20 cellular contexts compared by ENCODE assay signal in the genomic region with DNA sequence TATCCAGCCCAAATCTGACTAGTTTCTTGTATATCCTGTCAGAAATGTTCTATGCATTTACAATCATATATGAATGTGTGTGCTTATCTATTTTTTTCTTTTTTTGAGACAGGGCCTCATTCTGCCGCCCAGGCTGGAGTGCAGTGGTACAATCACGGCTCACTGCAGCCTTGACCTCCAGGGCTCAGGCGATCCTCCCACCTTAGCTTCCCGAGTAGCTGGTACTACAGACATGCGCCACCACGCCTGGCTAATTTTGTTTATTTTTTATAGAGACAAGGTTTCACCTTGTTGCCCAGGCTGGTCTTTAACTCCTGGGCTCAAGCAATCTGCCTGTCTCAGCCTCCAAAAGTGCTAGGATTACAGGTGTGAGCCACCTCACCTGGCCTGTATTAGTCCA. TPM values are rescaled to one million over a fixed set of nuclear protein-coding genes. Genes with fewer than 3 reads are reported as not detected.
DNase-seq lines count a peak whose midpoint lies in the region; ATAC-seq and TF ChIP-seq lines count a peak whose summit lies in the region.
"Had no signal": no experiment of that assay in that cellular context is flagged by ENCODE, and none has a peak within 500 bp of the region (broad histone marks: within the 10 kb centered on the region; RNA-seq: fewer than 3 reads in every experiment).

No MANE protein-coding gene starts in this region.

- peaks cover 51% of the 10 kb centered on the region for H3K4me1 Mint-ChIP-seq in T-helper 2 cell treated with Interferon-gamma antibody and Interleukin-4, amounts not matched to agents 5 μg/mL and 100 μg/mL, for 36 hours (ENCODE audit: low read depth)
- H3K4me1 Mint-ChIP-seq in stimulated activated naive CD8-positive, alpha-beta T cell treated with anti-CD3 and anti-CD28 coated beads, Interleukin-15, Interleukin-2, amounts not matched to agents 100 ng/mL and 50 ng/mL, for 24 hours (ENCODE audit: low read depth) = peaks cover 56% of the 10 kb centered on the region
- H3K4me1 Mint-ChIP-seq in memory B cell = peaks cover 69% of the 10 kb centered on the region

- intact Hi-C loops in upper lobe of right lung (cut with DNase I) = loop anchor here (5.0 kb wide), 1 partner anchor 63 kb away; no protein-coding TSS in a partner anchor

- DNase-seq in T-helper 2 cell treated with Interferon-gamma antibody and Interleukin-4, amounts not matched to agents 5 μg/mL and 100 μg/mL, for 36 hours (ENCODE audit: low spot score) = no peak
- DNase-seq in T-helper 2 cell = no peak
- DNase-seq in stimulated activated naive CD8-positive, alpha-beta T cell treated with anti-CD3 and anti-CD28 coated beads, Interleukin-15, Interleukin-2, amounts not matched to agents 100 U/mL and 50 U/mL, for 24 hours = no peak
- DNase-seq in memory B cell (ENCODE audit: low spot score in 2 of 2) = no peak
- DNase-seq in upper lobe of right lung = peak; percentile 20
- no peak for DNase-seq in GOT3 (lab: John Stamatoyannopoulos, UW)
- no peak for DNase-seq in MG63
- DNase-seq: 8988T, C1 segment of cervical spinal cord, DMS 273 treated with DMSO at 0.1 percent for 48 hours, EL, NCI-H1092, NCI-H1694, NCI-H2227 treated with DMSO at 0.1 percent for 48 hours, NCI-H524, Right ventricle myocardium superior had no signal

- H3K4me3 ChIP-seq in upper lobe of right lung (no peak overlapping the region), MG63 (no peak overlapping the region)

- no peaks in the 10 kb centered on the region for H3K27me3 ChIP-seq in upper lobe of right lung
- no peaks in the 10 kb centered on the region for H3K27me3 ChIP-seq in MG63

- H3K9me3 ChIP-seq in upper lobe of right lung (no peaks in the 10 kb centered on the region), MG63 (peaks cover 2% of the 10 kb centered on the region; the same call in 1 of the 2 replicates)

- H3K9me3 Mint-ChIP-seq in T-helper 2 cell treated with Interferon-gamma antibody and Interleukin-4, amounts not matched to agents 5 μg/mL and 100 μg/mL, for 36 hours = no peaks in the 10 kb centered on the region
- no peaks in the 10 kb centered on the region for H3K9me3 Mint-ChIP-seq in stimulated activated naive CD8-positive, alpha-beta T cell treated with anti-CD3 and anti-CD28 coated beads, Interleukin-15, Interleukin-2, amounts not matched to agents 100 ng/mL and 50 ng/mL, for 24 hours
- no peaks in the 10 kb centered on the region for H3K9me3 Mint-ChIP-seq in memory B cell

- peaks cover 8% of the 10 kb centered on the region for H3K4me1 ChIP-seq in upper lobe of right lung

- H3K4me3 Mint-ChIP-seq in T-helper 2 cell treated with Interferon-gamma antibody and Interleukin-4, amounts not matched to agents 5 μg/mL and 100 μg/mL, for 36 hours = no peak overlapping the region
- H3K4me3 Mint-ChIP-seq in stimulated activated naive CD8-positive, alpha-beta T cell treated with anti-CD3 and anti-CD28 coated beads, Interleukin-15, Interleukin-2, amounts not matched to agents 100 ng/mL and 50 ng/mL, for 24 hours = no peak overlapping the region
- H3K4me3 Mint-ChIP-seq in memory B cell = no peak overlapping the region

- no peak for ATAC-seq in stimulated activated naive CD8-positive, alpha-beta T cell treated with anti-CD3 and anti-CD28 coated beads, Interleukin-15, Interleukin-2, amounts not matched to agents 100 U/mL and 50 U/mL, for 24 hours
- ATAC-seq in memory B cell (ENCODE audit: low read depth) (no peak), upper lobe of right lung (no peak)

- H3K36me3 ChIP-seq in upper lobe of right lung (no peaks in the 10 kb centered on the region), MG63 (no peaks in the 10 kb centered on the region)

- H3K36me3 Mint-ChIP-seq in T-helper 2 cell treated with Interferon-gamma antibody and Interleukin-4, amounts not matched to agents 5 μg/mL and 100 μg/mL, for 36 hours (ENCODE audit: low read depth) = no peaks in the 10 kb centered on the region
- H3K36me3 Mint-ChIP-seq in stimulated activated naive CD8-positive, alpha-beta T cell treated with anti-CD3 and anti-CD28 coated beads, Interleukin-15, Interleukin-2, amounts not matched to agents 100 ng/mL and 50 ng/mL, for 24 hours (ENCODE audit: low read depth) = no peaks in the 10 kb centered on the region
- peaks cover 2% of the 10 kb centered on the region for H3K36me3 Mint-ChIP-seq in memory B cell

- peaks cover 5% of the 10 kb centered on the region for H3K27me3 Mint-ChIP-seq in T-helper 2 cell treated with Interferon-gamma antibody and Interleukin-4, amounts not matched to agents 5 μg/mL and 100 μg/mL, for 36 hours (ENCODE audit: low read depth)
- no peaks in the 10 kb centered on the region for H3K27me3 Mint-ChIP-seq in stimulated activated naive CD8-positive, alpha-beta T cell treated with anti-CD3 and anti-CD28 coated beads, Interleukin-15, Interleukin-2, amounts not matched to agents 100 ng/mL and 50 ng/mL, for 24 hours
- no peaks in the 10 kb centered on the region for H3K27me3 Mint-ChIP-seq in memory B cell

- peak overlapping the region; percentile 21 for H3K27ac Mint-ChIP-seq in T-helper 2 cell treated with Interferon-gamma antibody and Interleukin-4, amounts not matched to agents 5 μg/mL and 100 μg/mL, for 36 hours
- H3K27ac Mint-ChIP-seq in stimulated activated naive CD8-positive, alpha-beta T cell treated with anti-CD3 and anti-CD28 coated beads, Interleukin-15, Interleukin-2, amounts not matched to agents 100 ng/mL and 50 ng/mL, for 24 hours = peak overlapping the region; percentile 81
- peak overlapping the region; percentile 64 for H3K27ac Mint-ChIP-seq in memory B cell

- TF ChIP-seq CTCF in upper lobe of right lung (IDR thresholded peaks at IDR 0.05) = no peak

- no peak overlapping the region for H3K27ac ChIP-seq in upper lobe of right lung
- H3K27ac ChIP-seq: KMS-11 had no signal

RNA-seq across cellular contexts. Expression of a gene that starts 3.0 kb away (rescaled TPM):
- total RNA-seq in upper lobe of right lung = 0.96 TPM
- total RNA-seq in MG63 (2014; rRNA removed; shearing (Covaris generic); ENCODE audit: low replicate concordance) = not detected in 2 replicates
- total RNA-seq: H4, M059J, Right ventricle myocardium superior had no signal

RNA-seq across cellular contexts. Expression of a gene that starts 16.1 kb away (rescaled TPM):
- total RNA-seq in upper lobe of right lung = 151 TPM
- total RNA-seq in MG63 (2014; rRNA removed; shearing (Covaris generic); ENCODE audit: low replicate concordance) = 15.8 and 25.8 TPM in 2 replicates

Comparison
In these comparisons a context has a peak if more than half of its experiments do, and no peak if none do; other contexts are left out.
1. H3K27ac Mint-ChIP-seq: peak in every context shown above with its lines; median percentile 81 in stimulated activated naive CD8-positive, alpha-beta T cell treated with anti-CD3 and anti-CD28 coated beads, Interleukin-15, Interleukin-2, amounts not matched to agents 100 ng/mL and 50 ng/mL, for 24 hours; 64 in memory B cell; 21 in T-helper 2 cell treated with Interferon-gamma antibody and Interleukin-4, amounts not matched to agents 5 μg/mL and 100 μg/mL, for 36 hours.